Comparison of ENCODE assay signal across 8 cellular contexts in the genomic region with DNA sequence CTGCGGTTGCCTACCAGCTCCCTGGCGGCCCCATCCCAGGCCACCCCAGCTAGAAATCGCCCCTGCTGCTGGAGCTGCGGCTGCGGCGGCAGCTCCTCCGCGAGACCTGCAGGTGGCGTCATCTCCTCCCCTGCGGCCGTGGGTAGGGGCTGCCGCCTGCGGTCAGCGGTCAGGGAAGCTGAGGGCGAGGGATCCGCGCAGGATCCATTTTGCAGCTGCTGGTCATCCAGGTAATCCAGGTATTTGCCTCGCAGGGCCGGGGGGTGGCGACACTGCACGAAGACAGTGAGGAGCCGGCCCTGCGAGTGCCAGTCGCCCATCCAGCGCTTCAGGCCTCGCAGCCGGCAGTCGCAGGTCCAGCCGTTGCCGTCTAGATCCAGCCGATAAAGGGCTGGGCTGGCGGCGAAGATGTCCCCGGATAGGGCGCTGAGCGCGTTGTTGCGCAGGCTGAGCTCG. TPM values are rescaled to one million over a fixed set of nuclear protein-coding genes. Genes with fewer than 3 reads are reported as not detected.
DNase-seq lines count a peak whose midpoint lies in the region; ATAC-seq and TF ChIP-seq lines count a peak whose summit lies in the region.

No MANE protein-coding gene starts in this region.

- no peak overlapping the region for H2AFZ ChIP-seq in Loucy (ENCODE audit: low read length)

- no peak overlapping the region for H3K4me2 ChIP-seq in Loucy (ENCODE audit: low read depth, low read length, poor library complexity, severe bottlenecking)

- no peaks in the 10 kb centered on the region for H3K36me3 ChIP-seq in Loucy (ENCODE audit: insufficient read depth, low read length)

- no peaks in the 10 kb centered on the region for H4K20me1 ChIP-seq in Loucy (ENCODE audit: insufficient read depth, low read length, poor library complexity, severe bottlenecking)

- no peaks in the 10 kb centered on the region for H3K9me2 ChIP-seq in Loucy (replicated peaks; ENCODE audit: low read depth, low read length)

- POLR2A ChIA-PET in activated CD4-positive, alpha-beta memory T cell treated with anti-CD3 and anti-CD28 coated beads, Interleukin-2, amount 10 ng/mL, durations not matched to agents 7 days and 5 days (lab: Charles Lee): no interaction called here

- no peaks in the 10 kb centered on the region for H3K79me2 ChIP-seq in Loucy (ENCODE audit: insufficient read depth, low read length)

- CTCF ChIA-PET in activated CD4-positive, alpha-beta memory T cell treated with anti-CD3 and anti-CD28 coated beads, Interleukin-2, amount 10 ng/mL, durations not matched to agents 7 days and 5 days (lab: Charles Lee): interaction anchor here (0.5 to 2.0 kb wide), 9 partner anchors 19 to 452 kb away, joined by 3 to 11 read pairs (median 5); no protein-coding TSS in a partner anchor

- ATAC-seq in GM21381 (IDR thresholded peaks at IDR 0.05; ENCODE audit: unreplicated experiment) (no peak), HG03565 (IDR thresholded peaks at IDR 0.05; ENCODE audit: unreplicated experiment) (no peak)

- H3K9ac ChIP-seq in Loucy (ENCODE audit: low read depth, low read length, poor library complexity, severe bottlenecking): no peak overlapping the region

- no peaks in the 10 kb centered on the region for H3K36me3 Mint-ChIP-seq in activated CD4-positive, alpha-beta memory T cell treated with anti-CD3 and anti-CD28 coated beads, Interleukin-2, amount 10 ng/mL, durations not matched to agents 7 days and 5 days (ENCODE audit: low read depth)
- no peaks in the 10 kb centered on the region for H3K36me3 Mint-ChIP-seq in glutamatergic neuron (ENCODE audit: unreplicated experiment)
- H3K36me3 Mint-ChIP-seq in neural crest cell (ENCODE audit: low read depth): no peaks in the 10 kb centered on the region

- no peaks in the 10 kb centered on the region for H3K9me3 Mint-ChIP-seq in activated CD4-positive, alpha-beta memory T cell treated with anti-CD3 and anti-CD28 coated beads, Interleukin-2, amount 10 ng/mL, durations not matched to agents 7 days and 5 days
- peaks cover 6% of the 10 kb centered on the region for H3K9me3 Mint-ChIP-seq in glutamatergic neuron (ENCODE audit: unreplicated experiment)
- no peaks in the 10 kb centered on the region for H3K9me3 Mint-ChIP-seq in neural crest cell

- peak; percentile 42 for TF ChIP-seq CTCF in Loucy (conservative IDR thresholded peaks at IDR 0.05; ENCODE audit: low read length)
- peak; percentile 70 for TF ChIP-seq CTCF in glutamatergic neuron (IDR thresholded peaks at IDR 0.05; ENCODE audit: partially characterized antibody, unreplicated experiment)
- peak; percentile 65 for TF ChIP-seq CTCF in neural crest cell (conservative IDR thresholded peaks at IDR 0.05)

- peaks cover 16% of the 10 kb centered on the region for H3K4me1 ChIP-seq in Loucy (ENCODE audit: insufficient read depth, low read length, poor library complexity, severe bottlenecking)

- H3K27ac Mint-ChIP-seq in activated CD4-positive, alpha-beta memory T cell treated with anti-CD3 and anti-CD28 coated beads, Interleukin-2, amount 10 ng/mL, durations not matched to agents 7 days and 5 days: no peak overlapping the region
- no peak overlapping the region for H3K27ac Mint-ChIP-seq in glutamatergic neuron (ENCODE audit: unreplicated experiment)
- no peak overlapping the region for H3K27ac Mint-ChIP-seq in neural crest cell (ENCODE audit: unreplicated experiment)

- peak; percentile 97 for DNase-seq in DMS 273 (lab: John Stamatoyannopoulos, UW; ENCODE audit: unreplicated experiment)
- peak; percentile 21 for DNase-seq in activated CD4-positive, alpha-beta memory T cell treated with anti-CD3 and anti-CD28 coated beads, Interleukin-2, amount 10 ng/mL, durations not matched to agents 7 days and 5 days
- peak; percentile 84 for DNase-seq in glutamatergic neuron
- peak; percentile 76 for DNase-seq in neural crest cell (ENCODE audit: low read depth, low spot score)
- DNase-seq in NCI-H2081 (lab: John Stamatoyannopoulos, UW): no peak

- H3K27me3 Mint-ChIP-seq in activated CD4-positive, alpha-beta memory T cell treated with anti-CD3 and anti-CD28 coated beads, Interleukin-2, amount 10 ng/mL, durations not matched to agents 7 days and 5 days: peaks cover 62% of the 10 kb centered on the region
- H3K27me3 Mint-ChIP-seq in glutamatergic neuron (ENCODE audit: unreplicated experiment): peaks cover 17% of the 10 kb centered on the region
- peaks cover 20% of the 10 kb centered on the region for H3K27me3 Mint-ChIP-seq in neural crest cell (ENCODE audit: low read depth)

- 0 out of 2 replicates have a peak, but pooled peaks cover 4% of the 10 kb centered on the region for H3F3A ChIP-seq in Loucy (ENCODE audit: low read depth)

- H3K4me3 Mint-ChIP-seq in activated CD4-positive, alpha-beta memory T cell treated with anti-CD3 and anti-CD28 coated beads, Interleukin-2, amount 10 ng/mL, durations not matched to agents 7 days and 5 days: peak overlapping the region; percentile 4
- no peak overlapping the region for H3K4me3 Mint-ChIP-seq in glutamatergic neuron (ENCODE audit: unreplicated experiment)
- H3K4me3 Mint-ChIP-seq in neural crest cell: peak overlapping the region; percentile 95

- no peak overlapping the region for H3K4me3 ChIP-seq in Loucy (ENCODE audit: low read length, poor library complexity, severe bottlenecking)

- H3K4me1 Mint-ChIP-seq in activated CD4-positive, alpha-beta memory T cell treated with anti-CD3 and anti-CD28 coated beads, Interleukin-2, amount 10 ng/mL, durations not matched to agents 7 days and 5 days: peaks cover 8% of the 10 kb centered on the region
- H3K4me1 Mint-ChIP-seq in glutamatergic neuron (ENCODE audit: low read depth, unreplicated experiment) (peaks cover 5% of the 10 kb centered on the region), neural crest cell (peaks cover 48% of the 10 kb centered on the region)

- no peaks in the 10 kb centered on the region for H3K9me3 ChIP-seq in Loucy (ENCODE audit: insufficient read depth, low read depth, low read length)

- H3K27me3 ChIP-seq in Loucy (ENCODE audit: insufficient read depth, low read length, poor library complexity, severe bottlenecking): no peaks in the 10 kb centered on the region

RNA-seq across cellular contexts. Expression of a gene that starts 1.5 kb away (rescaled TPM):
- total RNA-seq in activated CD4-positive, alpha-beta memory T cell treated with anti-CD3 and anti-CD28 coated beads, Interleukin-2, amount 10 ng/mL, durations not matched to agents 7 days and 5 days: under 1 TPM in 1 of 2 experiments, not detected in 1; 0.10 TPM
- total RNA-seq in glutamatergic neuron (ENCODE audit: unreplicated experiment) (1.4 TPM), neural crest cell (60.7 and 61.5 TPM in 2 replicates)

Comparison
In these comparisons a context has a peak if more than half of its experiments do, and no peak if none do; other contexts are left out.
1. DNase-seq: peak in DMS 273 (single experiment), activated CD4-positive, alpha-beta memory T cell treated with anti-CD3 and anti-CD28 coated beads, Interleukin-2, amount 10 ng/mL, durations not matched to agents 7 days and 5 days (single experiment), glutamatergic neuron (single experiment) and neural crest cell (single experiment); none in NCI-H2081 (0 of 2).
2. RNA of a gene that starts 1.5 kb away (total RNA-seq): 60.7 to 61.5 TPM in neural crest cell; 1.4 TPM in glutamatergic neuron (single experiment) and 0.10 TPM in activated CD4-positive, alpha-beta memory T cell treated with anti-CD3 and anti-CD28 coated beads, Interleukin-2, amount 10 ng/mL, durations not matched to agents 7 days and 5 days; every median in the first group is over 10 times any median in the second.
3. Peak in every context shown above with its lines, with median percentiles within 50 percentile points of each other: CTCF ChIP-seq.